Comparison of ENCODE assay signal across 2 cellular contexts in genomic region chr1:163174524-163175437, GRCh38.
A peak's percentile ranks its signal among the peaks of the same experiment; 100 is the strongest.
TF ChIP-seq lines count a peak whose summit lies in the region.

No MANE protein-coding gene starts in this region.

TF ChIP-seq in SK-N-SH treated with all-trans-retinoic acid at 6 μM for 48 hours, 23 proteins besides CTCF, POLR2A, EP300 and RAD21:
- TF ChIP-seq TSHZ2 (CRISPR knock-in tag; IDR thresholded peaks at IDR 0.05) (peak; percentile 61), CSRNP3 (CRISPR knock-in tag; IDR thresholded peaks at IDR 0.05) (0 out of 2 replicates have a peak, but pooled peaks have one; percentile 46), ZC3H10 (CRISPR knock-in tag; IDR thresholded peaks at IDR 0.05) (0 out of 2 replicates have a peak, but pooled peaks have one; percentile 38), POU6F1 (CRISPR knock-in tag; IDR thresholded peaks at IDR 0.05; ENCODE audit: borderline replicate concordance, low read depth) (no peak), TCF4 (CRISPR knock-in tag; IDR thresholded peaks at IDR 0.05; ENCODE audit: borderline replicate concordance) (peak; percentile 77; the same call in 1 of the 2 replicates), ZNF70 (CRISPR knock-in tag; IDR thresholded peaks at IDR 0.05) (peak; percentile 91), RARB (CRISPR knock-in tag; IDR thresholded peaks at IDR 0.05) (peak; percentile 50; the same call in 1 of the 2 replicates), ISL1 (CRISPR knock-in tag; IDR thresholded peaks at IDR 0.05) (0 out of 2 replicates have a peak, but pooled peaks have one; percentile 6), CREB5 (CRISPR knock-in tag; IDR thresholded peaks at IDR 0.05; ENCODE audit: low read depth) (no peak)

TF ChIP-seq in K562, 482 proteins besides CTCF, POLR2A, EP300 and RAD21 (continued from another document):
- peak; percentile 25 for TF ChIP-seq CTCFL (IDR thresholded peaks at IDR 0.05; ENCODE audit: borderline replicate concordance, insufficient read depth, low read depth, low read length, poor library complexity, severe bottlenecking)
- TF ChIP-seq POLR2H (tag; IDR thresholded peaks at IDR 0.05; ENCODE audit: low read depth) = no peak
- TF ChIP-seq HCFC1 (IDR thresholded peaks at IDR 0.05; ENCODE audit: low read depth, low read length) = no peak
- TF ChIP-seq HDGF (IDR thresholded peaks at IDR 0.05) = no peak
